Comparison of ENCODE assay signal across 2 cellular contexts in the genomic region with DNA sequence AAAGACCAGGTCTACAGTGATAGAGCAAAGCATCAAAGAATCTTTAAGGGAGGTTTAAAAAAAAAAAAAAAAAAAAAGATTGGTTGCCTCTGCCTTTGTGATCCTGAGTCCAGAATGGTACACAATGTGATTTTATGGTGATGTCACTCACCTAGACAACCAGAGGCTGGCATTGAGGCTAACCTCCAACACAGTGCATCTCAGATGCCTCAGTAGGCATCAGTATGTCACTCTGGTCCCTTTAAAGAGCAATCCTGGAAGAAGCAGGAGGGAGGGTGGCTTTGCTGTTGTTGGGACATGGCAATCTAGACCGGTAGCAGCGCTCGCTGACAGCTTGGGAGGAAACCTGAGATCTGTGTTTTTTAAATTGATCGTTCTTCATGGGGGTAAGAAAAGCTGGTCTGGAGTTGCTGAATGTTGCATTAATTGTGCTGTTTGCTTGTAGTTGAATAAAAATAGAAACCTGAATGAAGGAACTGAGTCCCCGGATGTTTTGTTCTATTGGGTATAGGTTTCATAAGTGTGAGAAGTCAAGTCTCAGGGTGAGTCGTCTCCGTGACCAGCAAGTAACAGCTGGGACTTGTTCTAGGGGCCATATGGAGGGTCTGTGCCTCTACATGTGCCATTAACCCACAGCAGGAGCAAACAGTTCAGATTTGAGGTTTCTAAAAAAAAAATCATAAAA.
TF ChIP-seq lines count a peak whose summit lies in the region.

No MANE protein-coding gene starts in this region.

TF ChIP-seq in K562, 482 proteins besides CTCF, POLR2A, EP300 and RAD21:
- TF ChIP-seq, protein P1, sequence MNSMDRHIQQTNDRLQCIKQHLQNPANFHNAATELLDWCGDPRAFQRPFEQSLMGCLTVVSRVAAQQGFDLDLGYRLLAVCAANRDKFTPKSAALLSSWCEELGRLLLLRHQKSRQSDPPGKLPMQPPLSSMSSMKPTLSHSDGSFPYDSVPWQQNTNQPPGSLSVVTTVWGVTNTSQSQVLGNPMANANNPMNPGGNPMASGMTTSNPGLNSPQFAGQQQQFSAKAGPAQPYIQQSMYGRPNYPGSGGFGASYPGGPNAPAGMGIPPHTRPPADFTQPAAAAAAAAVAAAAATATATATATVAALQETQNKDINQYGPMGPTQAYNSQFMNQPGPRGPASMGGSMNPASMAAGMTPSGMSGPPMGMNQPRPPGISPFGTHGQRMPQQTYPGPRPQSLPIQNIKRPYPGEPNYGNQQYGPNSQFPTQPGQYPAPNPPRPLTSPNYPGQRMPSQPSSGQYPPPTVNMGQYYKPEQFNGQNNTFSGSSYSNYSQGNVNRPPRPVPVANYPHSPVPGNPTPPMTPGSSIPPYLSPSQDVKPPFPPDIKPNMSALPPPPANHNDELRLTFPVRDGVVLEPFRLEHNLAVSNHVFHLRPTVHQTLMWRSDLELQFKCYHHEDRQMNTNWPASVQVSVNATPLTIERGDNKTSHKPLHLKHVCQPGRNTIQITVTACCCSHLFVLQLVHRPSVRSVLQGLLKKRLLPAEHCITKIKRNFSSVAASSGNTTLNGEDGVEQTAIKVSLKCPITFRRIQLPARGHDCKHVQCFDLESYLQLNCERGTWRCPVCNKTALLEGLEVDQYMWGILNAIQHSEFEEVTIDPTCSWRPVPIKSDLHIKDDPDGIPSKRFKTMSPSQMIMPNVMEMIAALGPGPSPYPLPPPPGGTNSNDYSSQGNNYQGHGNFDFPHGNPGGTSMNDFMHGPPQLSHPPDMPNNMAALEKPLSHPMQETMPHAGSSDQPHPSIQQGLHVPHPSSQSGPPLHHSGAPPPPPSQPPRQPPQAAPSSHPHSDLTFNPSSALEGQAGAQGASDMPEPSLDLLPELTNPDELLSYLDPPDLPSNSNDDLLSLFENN (IDR thresholded peaks at IDR 0.05; ENCODE audit: low read depth in 2 of 2, low read length in 2 of 2) = no peak
- no peak for TF ChIP-seq TAL1 (IDR thresholded peaks at IDR 0.05)
- TF ChIP-seq, protein P2, sequence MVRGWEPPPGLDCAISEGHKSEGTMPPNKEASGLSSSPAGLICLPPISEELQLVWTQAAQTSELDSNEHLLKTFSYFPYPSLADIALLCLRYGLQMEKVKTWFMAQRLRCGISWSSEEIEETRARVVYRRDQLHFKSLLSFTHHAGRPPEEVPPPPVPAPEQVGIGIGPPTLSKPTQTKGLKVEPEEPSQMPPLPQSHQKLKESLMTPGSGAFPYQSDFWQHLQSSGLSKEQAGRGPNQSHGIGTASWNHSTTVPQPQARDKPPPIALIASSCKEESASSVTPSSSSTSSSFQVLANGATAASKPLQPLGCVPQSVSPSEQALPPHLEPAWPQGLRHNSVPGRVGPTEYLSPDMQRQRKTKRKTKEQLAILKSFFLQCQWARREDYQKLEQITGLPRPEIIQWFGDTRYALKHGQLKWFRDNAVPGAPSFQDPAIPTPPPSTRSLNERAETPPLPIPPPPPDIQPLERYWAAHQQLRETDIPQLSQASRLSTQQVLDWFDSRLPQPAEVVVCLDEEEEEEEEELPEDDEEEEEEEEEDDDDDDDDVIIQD (CRISPR knock-in tag; IDR thresholded peaks at IDR 0.05) = no peak
- no peak for TF ChIP-seq NFE2 (IDR thresholded peaks at IDR 0.05; ENCODE audit: low read depth)
- no peak for TF ChIP-seq MEF2D (tag; conservative IDR thresholded peaks at IDR 0.05; ENCODE audit: low read depth)
- TF ChIP-seq RBM25 (IDR thresholded peaks at IDR 0.05; ENCODE audit: low read depth, low read length, severe bottlenecking) = no peak
- TF ChIP-seq POLR2AphosphoS2 (IDR thresholded peaks at IDR 0.05; ENCODE audit: low read length) = no peak
- no peak for TF ChIP-seq SMARCA5 (IDR thresholded peaks at IDR 0.05)
- TF ChIP-seq, protein P3, sequence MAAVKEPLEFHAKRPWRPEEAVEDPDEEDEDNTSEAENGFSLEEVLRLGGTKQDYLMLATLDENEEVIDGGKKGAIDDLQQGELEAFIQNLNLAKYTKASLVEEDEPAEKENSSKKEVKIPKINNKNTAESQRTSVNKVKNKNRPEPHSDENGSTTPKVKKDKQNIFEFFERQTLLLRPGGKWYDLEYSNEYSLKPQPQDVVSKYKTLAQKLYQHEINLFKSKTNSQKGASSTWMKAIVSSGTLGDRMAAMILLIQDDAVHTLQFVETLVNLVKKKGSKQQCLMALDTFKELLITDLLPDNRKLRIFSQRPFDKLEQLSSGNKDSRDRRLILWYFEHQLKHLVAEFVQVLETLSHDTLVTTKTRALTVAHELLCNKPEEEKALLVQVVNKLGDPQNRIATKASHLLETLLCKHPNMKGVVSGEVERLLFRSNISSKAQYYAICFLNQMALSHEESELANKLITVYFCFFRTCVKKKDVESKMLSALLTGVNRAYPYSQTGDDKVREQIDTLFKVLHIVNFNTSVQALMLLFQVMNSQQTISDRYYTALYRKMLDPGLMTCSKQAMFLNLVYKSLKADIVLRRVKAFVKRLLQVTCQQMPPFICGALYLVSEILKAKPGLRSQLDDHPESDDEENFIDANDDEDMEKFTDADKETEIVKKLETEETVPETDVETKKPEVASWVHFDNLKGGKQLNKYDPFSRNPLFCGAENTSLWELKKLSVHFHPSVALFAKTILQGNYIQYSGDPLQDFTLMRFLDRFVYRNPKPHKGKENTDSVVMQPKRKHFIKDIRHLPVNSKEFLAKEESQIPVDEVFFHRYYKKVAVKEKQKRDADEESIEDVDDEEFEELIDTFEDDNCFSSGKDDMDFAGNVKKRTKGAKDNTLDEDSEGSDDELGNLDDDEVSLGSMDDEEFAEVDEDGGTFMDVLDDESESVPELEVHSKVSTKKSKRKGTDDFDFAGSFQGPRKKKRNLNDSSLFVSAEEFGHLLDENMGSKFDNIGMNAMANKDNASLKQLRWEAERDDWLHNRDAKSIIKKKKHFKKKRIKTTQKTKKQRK (IDR thresholded peaks at IDR 0.05; ENCODE audit: borderline replicate concordance, low read depth, low read length) = no peak
- no peak for TF ChIP-seq FUS (optimal IDR thresholded peaks at IDR 0.05; ENCODE audit: low read depth, low read length)
- TF ChIP-seq MED1 (CRISPR knock-in tag; IDR thresholded peaks at IDR 0.05; ENCODE audit: borderline replicate concordance) = no peak
- no peak for TF ChIP-seq CHD1 (IDR thresholded peaks at IDR 0.05; ENCODE audit: low read length)

TF ChIP-seq in WTC11, 78 proteins besides CTCF, POLR2A, EP300 and RAD21:
- TF ChIP-seq OVOL2 (CRISPR knock-in tag; IDR thresholded peaks at IDR 0.05; ENCODE audit: borderline replicate concordance) (no peak), ESRRA (CRISPR knock-in tag; IDR thresholded peaks at IDR 0.05; ENCODE audit: borderline replicate concordance) (no peak), HMGA2 (CRISPR knock-in tag; IDR thresholded peaks at IDR 0.05) (no peak), NFE2L1 (CRISPR knock-in tag; IDR thresholded peaks at IDR 0.05) (no peak)
- TF ChIP-seq, protein P4, sequence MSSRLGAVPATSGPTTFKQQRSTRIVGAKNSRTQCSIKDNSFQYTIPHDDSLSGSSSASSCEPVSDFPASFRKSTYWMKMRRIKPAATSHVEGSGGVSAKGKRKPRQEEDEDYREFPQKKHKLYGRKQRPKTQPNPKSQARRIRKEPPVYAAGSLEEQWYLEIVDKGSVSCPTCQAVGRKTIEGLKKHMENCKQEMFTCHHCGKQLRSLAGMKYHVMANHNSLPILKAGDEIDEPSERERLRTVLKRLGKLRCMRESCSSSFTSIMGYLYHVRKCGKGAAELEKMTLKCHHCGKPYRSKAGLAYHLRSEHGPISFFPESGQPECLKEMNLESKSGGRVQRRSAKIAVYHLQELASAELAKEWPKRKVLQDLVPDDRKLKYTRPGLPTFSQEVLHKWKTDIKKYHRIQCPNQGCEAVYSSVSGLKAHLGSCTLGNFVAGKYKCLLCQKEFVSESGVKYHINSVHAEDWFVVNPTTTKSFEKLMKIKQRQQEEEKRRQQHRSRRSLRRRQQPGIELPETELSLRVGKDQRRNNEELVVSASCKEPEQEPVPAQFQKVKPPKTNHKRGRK (CRISPR knock-in tag; IDR thresholded peaks at IDR 0.05; ENCODE audit: borderline replicate concordance) = no peak
- TF ChIP-seq, protein P5, sequence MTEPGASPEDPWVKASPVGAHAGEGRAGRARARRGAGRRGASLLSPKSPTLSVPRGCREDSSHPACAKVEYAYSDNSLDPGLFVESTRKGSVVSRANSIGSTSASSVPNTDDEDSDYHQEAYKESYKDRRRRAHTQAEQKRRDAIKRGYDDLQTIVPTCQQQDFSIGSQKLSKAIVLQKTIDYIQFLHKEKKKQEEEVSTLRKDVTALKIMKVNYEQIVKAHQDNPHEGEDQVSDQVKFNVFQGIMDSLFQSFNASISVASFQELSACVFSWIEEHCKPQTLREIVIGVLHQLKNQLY (CRISPR knock-in tag; IDR thresholded peaks at IDR 0.05) = no peak
